In genomic region chr17:78114831-78115723, GRCh38 we compare ENCODE assay signal across 14 cellular contexts. TPM values are rescaled to one million over a fixed set of nuclear protein-coding genes. Genes with fewer than 3 reads are reported as not detected.
DNase-seq lines count a peak whose midpoint lies in the region; ATAC-seq and TF ChIP-seq lines count a peak whose summit lies in the region.
"Had no signal": no experiment of that assay in that cellular context is flagged by ENCODE, and none has a peak within 500 bp of the region (broad histone marks: within the 10 kb centered on the region; RNA-seq: fewer than 3 reads in every experiment).

No MANE protein-coding gene starts in this region.

- intact Hi-C loops in Right ventricle myocardium superior (cut with DNase I): loop anchor here (5.0 to 10.0 kb wide), 2 partner anchors 137 to 310 kb away; no protein-coding TSS in a partner anchor

- no peak overlapping the region for H3K27ac ChIP-seq in SK-N-SH (ENCODE audit: low read depth in 2 of 2, low read length in 1 of 2)
- H3K27ac ChIP-seq: 22Rv1, KMS-11, left lung had no signal

- H3K9me3 ChIP-seq in SK-N-SH: no peaks in the 10 kb centered on the region
- H3K9me3 ChIP-seq: breast epithelium, left lung had no signal

- 0 out of 2 replicates have a peak, but pooled peaks cover 6% of the 10 kb centered on the region for H3K27me3 ChIP-seq in SK-N-SH (ENCODE audit: insufficient read depth)
- H3K27me3 ChIP-seq: breast epithelium, left lung had no signal

- CTCF ChIA-PET in SK-N-SH (lab: Yijun Ruan, JAX): interaction anchor here (0.8 to 10.9 kb wide), 11 partner anchors 12 to 210 kb away, joined by 3 to 131 read pairs (median 11); partner anchors contain the start of genes SYNGR2, TMC6 and TMC8

- H3K79me2 ChIP-seq in SK-N-SH (ENCODE audit: insufficient read depth): no peaks in the 10 kb centered on the region

- no peaks in the 10 kb centered on the region for H4K20me1 ChIP-seq in SK-N-SH (ENCODE audit: insufficient read depth)

- POLR2A ChIA-PET in SK-N-SH (lab: Yijun Ruan, JAX): no interaction called here

- no peak overlapping the region for H3K4me2 ChIP-seq in SK-N-SH
- H3K4me2 ChIP-seq: KMS-11 had no signal

- no peak for ATAC-seq in SK-N-SH treated with all-trans-retinoic acid at 6 μM for 48 hours
- ATAC-seq in Right ventricle myocardium superior (ENCODE audit: poor library complexity): peak; percentile 71

- TF ChIP-seq EP300 in SK-N-SH (IDR thresholded peaks at IDR 0.05; ENCODE audit: borderline replicate concordance in 1 of 2, low read depth in 1 of 2, low read length in 1 of 2): no peak

- H3F3A ChIP-seq in SK-N-SH (replicated peaks; ENCODE audit: insufficient read depth): no peaks in the 10 kb centered on the region

- WGBS in SK-N-SH (ENCODE audit: low lambda C conversion rate): 76% methylated on average over 24 of the region's 28 CpGs

- TF ChIP-seq CTCF in SK-N-SH (IDR thresholded peaks at IDR 0.05) (no peak), retinal pigment epithelial cell (conservative IDR thresholded peaks at IDR 0.05; ENCODE audit: low read depth, low read length) (no peak)

- H3K4me3 ChIP-seq in SK-N-SH (ENCODE audit: low read depth in 2 of 2, low read length in 1 of 2): no peak overlapping the region
- no peak overlapping the region for H3K4me3 ChIP-seq in retinal pigment epithelial cell (ENCODE audit: low read length)
- H3K4me3 ChIP-seq: breast epithelium, left lung had no signal

- DNase-seq in SK-N-SH: peak; percentile 49
- DNase-seq in Right ventricle myocardium superior: peak; percentile 74
- peak; percentile 79 for DNase-seq in retinal pigment epithelial cell (ENCODE audit: low read depth)
- no peak for DNase-seq in NCI-H2171 (lab: John Stamatoyannopoulos, UW)
- DNase-seq in NCI-H748 (lab: John Stamatoyannopoulos, UW; ENCODE audit: unreplicated experiment): no peak
- DNase-seq: DMS79 treated with DMSO at 0.1 percent for 48 hours had no signal

- no peaks in the 10 kb centered on the region for H3K9me2 ChIP-seq in SK-N-SH

- peaks cover 0 to 19% of the 10 kb centered on the region in 2 experiments; a peak in 1 of 4 replicates for H3K4me1 ChIP-seq in SK-N-SH (ENCODE audit: control insufficient read depth in 1 of 2, insufficient read depth in 2 of 2, low read depth in 1 of 2, low read length in 1 of 2)
- H3K4me1 ChIP-seq: breast epithelium had no signal

- no peaks in the 10 kb centered on the region for H3K36me3 ChIP-seq in SK-N-SH (replicated peaks in 1 of 2; ENCODE audit: control insufficient read depth in 1 of 2, insufficient read depth in 2 of 2, low read length in 1 of 2)
- H3K36me3 ChIP-seq: breast epithelium had no signal

- no peak overlapping the region for H3K9ac ChIP-seq in SK-N-SH
- H3K9ac ChIP-seq: KMS-11 had no signal

- TF ChIP-seq RAD21 in SK-N-SH (IDR thresholded peaks at IDR 0.05; ENCODE audit: low read length): no peak

- H2AFZ ChIP-seq in SK-N-SH (ENCODE audit: low read depth): no peak overlapping the region

TF ChIP-seq in SK-N-SH, 30 proteins besides CTCF, POLR2A, EP300 and RAD21 (continues in another document):
- no peak for TF ChIP-seq MAX (IDR thresholded peaks at IDR 0.05; ENCODE audit: low read depth)
- no peak for TF ChIP-seq USF2 (IDR thresholded peaks at IDR 0.05; ENCODE audit: borderline replicate concordance, low read depth, low read length)
- no peak for TF ChIP-seq TCF12 (IDR thresholded peaks at IDR 0.05)
- TF ChIP-seq NFIC (IDR thresholded peaks at IDR 0.05; ENCODE audit: borderline replicate concordance): no peak
- TF ChIP-seq IRF3 (IDR thresholded peaks at IDR 0.05; ENCODE audit: low read depth, low read length): no peak
- TF ChIP-seq SMC3 (IDR thresholded peaks at IDR 0.05; ENCODE audit: low read depth, low read length): no peak

TF ChIP-seq in SK-N-SH treated with all-trans-retinoic acid at 6 μM for 48 hours, 23 proteins besides CTCF, POLR2A, EP300 and RAD21:
- TF ChIP-seq SNAI2 (CRISPR knock-in tag; IDR thresholded peaks at IDR 0.05): no peak
- no peak for TF ChIP-seq CSDC2 (CRISPR knock-in tag; IDR thresholded peaks at IDR 0.05)
- TF ChIP-seq GLIS3 (CRISPR knock-in tag; IDR thresholded peaks at IDR 0.05): no peak
- no peak for TF ChIP-seq ESRRG (CRISPR knock-in tag; IDR thresholded peaks at IDR 0.05)
- no peak for TF ChIP-seq ISL1 (CRISPR knock-in tag; IDR thresholded peaks at IDR 0.05)
- TF ChIP-seq ZNF70 (CRISPR knock-in tag; IDR thresholded peaks at IDR 0.05): no peak
- no peak for TF ChIP-seq RARB (CRISPR knock-in tag; IDR thresholded peaks at IDR 0.05)
- TF ChIP-seq CREB5 (CRISPR knock-in tag; IDR thresholded peaks at IDR 0.05; ENCODE audit: low read depth): no peak
- no peak for TF ChIP-seq TOX (CRISPR knock-in tag; IDR thresholded peaks at IDR 0.05; ENCODE audit: borderline replicate concordance)
- TF ChIP-seq OSR1 (CRISPR knock-in tag; IDR thresholded peaks at IDR 0.05): no peak
- no peak for TF ChIP-seq ZFP3 (CRISPR knock-in tag; IDR thresholded peaks at IDR 0.05)
- no peak for TF ChIP-seq ZFP30 (CRISPR knock-in tag; IDR thresholded peaks at IDR 0.05)
- no peak for TF ChIP-seq PPARA (CRISPR knock-in tag; IDR thresholded peaks at IDR 0.05; ENCODE audit: borderline replicate concordance)
- no peak for TF ChIP-seq ZC3H10 (CRISPR knock-in tag; IDR thresholded peaks at IDR 0.05)
- no peak for TF ChIP-seq POU6F1 (CRISPR knock-in tag; IDR thresholded peaks at IDR 0.05; ENCODE audit: borderline replicate concordance, low read depth)

RNA-seq across cellular contexts. Expression of gene TMC6, which starts 13.5 kb away (rescaled TPM):
- polyA plus RNA-seq in SK-N-SH (2012; rRNA removed): 3.8 and 5.5 TPM in 2 replicates
- polyA plus RNA-seq in SK-N-SH (2012; cell fraction: cytosol; rRNA removed): 1.9 and 2.8 TPM in 2 replicates
- 15.2 and 17.5 TPM in 2 replicates for polyA plus RNA-seq in SK-N-SH (2012; cell fraction: nucleus; rRNA removed)
- 57.2 TPM for total RNA-seq in Right ventricle myocardium superior

RNA-seq across cellular contexts. Expression of gene TMC8, which starts 15.5 kb away (rescaled TPM):
- 0.15 and 0.18 TPM in 2 replicates for polyA plus RNA-seq in SK-N-SH (2012; rRNA removed)
- 0.01 TPM in 1 of 2 replicates, not detected in the other for polyA plus RNA-seq in SK-N-SH (2012; cell fraction: cytosol; rRNA removed)
- polyA plus RNA-seq in SK-N-SH (2012; cell fraction: nucleus; rRNA removed): 0.04 and 0.11 TPM in 2 replicates
- total RNA-seq in Right ventricle myocardium superior: 1.6 TPM
- total RNA-seq: fibroblast of lung had no signal

RNA-seq across cellular contexts. Expression of gene C17orf99, which starts 31.1 kb away (rescaled TPM):
- polyA plus RNA-seq in SK-N-SH (2012; rRNA removed): not detected in 2 replicates
- not detected in 2 replicates for polyA plus RNA-seq in SK-N-SH (2012; cell fraction: cytosol; rRNA removed)
- not detected in 2 replicates for polyA plus RNA-seq in SK-N-SH (2012; cell fraction: nucleus; rRNA removed)
- total RNA-seq in Right ventricle myocardium superior: not detected
- total RNA-seq: breast epithelium, fibroblast of lung, left lung, NCI-H460, SK-MEL-5 had no signal
- polyA plus RNA-seq: fibroblast of lung had no signal

RNA-seq across cellular contexts. Expression of gene SYNGR2, which starts 53.3 kb away (rescaled TPM):
- polyA plus RNA-seq in SK-N-SH (2012; rRNA removed): 160 and 181 TPM in 2 replicates
- polyA plus RNA-seq in SK-N-SH (2012; cell fraction: cytosol; rRNA removed): 76.9 and 109 TPM in 2 replicates
- 103 and 110 TPM in 2 replicates for polyA plus RNA-seq in SK-N-SH (2012; cell fraction: nucleus; rRNA removed)
- total RNA-seq in Right ventricle myocardium superior: 99.8 TPM

Comparison
In these comparisons a context has a peak if more than half of its experiments do, and no peak if none do; other contexts are left out.
1. DNase-seq: peak in SK-N-SH (single experiment), Right ventricle myocardium superior (single experiment) and retinal pigment epithelial cell (single experiment); none in NCI-H2171 (single experiment) and NCI-H748 (single experiment).